Comparison of ENCODE assay signal across 1 cellular context in the genomic region with DNA sequence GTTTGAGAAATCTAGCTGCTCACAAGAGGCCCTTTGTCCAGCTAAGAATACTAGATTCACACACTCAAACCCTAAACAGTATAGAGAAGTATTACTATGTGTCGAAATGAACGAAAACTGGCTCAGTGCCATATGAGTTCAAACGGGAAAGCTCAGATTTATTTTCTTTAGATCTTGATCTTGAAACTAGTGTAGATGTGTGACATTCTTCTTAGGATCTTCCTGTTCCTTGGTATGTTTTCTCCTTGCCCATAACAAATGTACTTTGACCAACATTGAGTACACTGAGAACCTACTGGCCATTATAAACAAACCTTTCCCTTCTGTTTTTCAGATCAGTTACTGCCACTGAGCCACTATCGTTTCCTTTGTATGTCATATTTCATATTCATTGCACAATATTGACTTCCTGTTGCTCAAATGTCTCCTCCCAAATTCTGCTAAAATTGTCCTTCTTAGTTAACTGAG.
TF ChIP-seq lines count a peak whose summit lies in the region.

No MANE protein-coding gene starts in this region.

TF ChIP-seq in HepG2, 621 proteins besides CTCF, POLR2A, EP300 and RAD21 (continued from another document and continues in another):
- TF ChIP-seq, protein P1, sequence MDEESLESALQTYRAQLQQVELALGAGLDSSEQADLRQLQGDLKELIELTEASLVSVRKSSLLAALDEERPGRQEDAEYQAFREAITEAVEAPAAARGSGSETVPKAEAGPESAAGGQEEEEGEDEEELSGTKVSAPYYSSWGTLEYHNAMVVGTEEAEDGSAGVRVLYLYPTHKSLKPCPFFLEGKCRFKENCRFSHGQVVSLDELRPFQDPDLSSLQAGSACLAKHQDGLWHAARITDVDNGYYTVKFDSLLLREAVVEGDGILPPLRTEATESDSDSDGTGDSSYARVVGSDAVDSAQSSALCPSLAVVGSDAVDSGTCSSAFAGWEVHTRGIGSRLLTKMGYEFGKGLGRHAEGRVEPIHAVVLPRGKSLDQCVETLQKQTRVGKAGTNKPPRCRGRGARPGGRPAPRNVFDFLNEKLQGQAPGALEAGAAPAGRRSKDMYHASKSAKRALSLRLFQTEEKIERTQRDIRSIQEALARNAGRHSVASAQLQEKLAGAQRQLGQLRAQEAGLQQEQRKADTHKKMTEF (CRISPR knock-in tag; IDR thresholded peaks at IDR 0.05) = peak; percentile 71
- TF ChIP-seq SOX6 (IDR thresholded peaks at IDR 0.05) = no peak
- TF ChIP-seq SOX6 (CRISPR knock-in tag; IDR thresholded peaks at IDR 0.05) = peak; percentile 87
- no peak for TF ChIP-seq MEIS1 (CRISPR knock-in tag; IDR thresholded peaks at IDR 0.05; ENCODE audit: borderline replicate concordance)
- no peak for TF ChIP-seq TSC22D2 (CRISPR knock-in tag; IDR thresholded peaks at IDR 0.05; ENCODE audit: borderline replicate concordance)
- TF ChIP-seq RCOR2 (CRISPR knock-in tag; IDR thresholded peaks at IDR 0.05) = peak; percentile 87
- 0 out of 2 replicates have a peak, but pooled peaks have one; percentile 42 for TF ChIP-seq ZNF670 (CRISPR knock-in tag; IDR thresholded peaks at IDR 0.05; ENCODE audit: borderline replicate concordance)
- no peak for TF ChIP-seq SMYD3 (CRISPR knock-in tag; IDR thresholded peaks at IDR 0.05)
- peak; percentile 74 for TF ChIP-seq CREM (IDR thresholded peaks at IDR 0.05)
- TF ChIP-seq CREM (CRISPR knock-in tag; IDR thresholded peaks at IDR 0.05) = no peak
- TF ChIP-seq, protein P2, sequence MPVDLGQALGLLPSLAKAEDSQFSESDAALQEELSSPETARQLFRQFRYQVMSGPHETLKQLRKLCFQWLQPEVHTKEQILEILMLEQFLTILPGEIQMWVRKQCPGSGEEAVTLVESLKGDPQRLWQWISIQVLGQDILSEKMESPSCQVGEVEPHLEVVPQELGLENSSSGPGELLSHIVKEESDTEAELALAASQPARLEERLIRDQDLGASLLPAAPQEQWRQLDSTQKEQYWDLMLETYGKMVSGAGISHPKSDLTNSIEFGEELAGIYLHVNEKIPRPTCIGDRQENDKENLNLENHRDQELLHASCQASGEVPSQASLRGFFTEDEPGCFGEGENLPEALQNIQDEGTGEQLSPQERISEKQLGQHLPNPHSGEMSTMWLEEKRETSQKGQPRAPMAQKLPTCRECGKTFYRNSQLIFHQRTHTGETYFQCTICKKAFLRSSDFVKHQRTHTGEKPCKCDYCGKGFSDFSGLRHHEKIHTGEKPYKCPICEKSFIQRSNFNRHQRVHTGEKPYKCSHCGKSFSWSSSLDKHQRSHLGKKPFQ (CRISPR knock-in tag; IDR thresholded peaks at IDR 0.05; ENCODE audit: insufficient replicate concordance) = no peak
- peak; percentile 31; the same call in 1 of the 2 replicates for TF ChIP-seq ZNF772 (CRISPR knock-in tag; IDR thresholded peaks at IDR 0.05)
- peak; percentile 44 for TF ChIP-seq SAP130 (CRISPR knock-in tag; IDR thresholded peaks at IDR 0.05; ENCODE audit: low read depth)
- peak; percentile 85 for TF ChIP-seq NFIC (IDR thresholded peaks at IDR 0.05; ENCODE audit: low read length)
- no peak; the same call in 1 of the 2 replicates for TF ChIP-seq ZNF460 (CRISPR knock-in tag; IDR thresholded peaks at IDR 0.05; ENCODE audit: borderline replicate concordance)
- peak; percentile 98 for TF ChIP-seq CEBPG (CRISPR knock-in tag; IDR thresholded peaks at IDR 0.05)
- 0 out of 2 replicates have a peak, but pooled peaks have one; percentile 42 for TF ChIP-seq TBX2 (CRISPR knock-in tag; IDR thresholded peaks at IDR 0.05; ENCODE audit: borderline replicate concordance)
- no peak for TF ChIP-seq FOXM1 (CRISPR knock-in tag; IDR thresholded peaks at IDR 0.05)
- 0 out of 2 replicates have a peak, but pooled peaks have one; percentile 22 for TF ChIP-seq KLF6 (CRISPR knock-in tag; IDR thresholded peaks at IDR 0.05)
- peak; percentile 50; the same call in 1 of the 2 replicates for TF ChIP-seq FOXO1 (CRISPR knock-in tag; IDR thresholded peaks at IDR 0.05)
- TF ChIP-seq, protein P3, sequence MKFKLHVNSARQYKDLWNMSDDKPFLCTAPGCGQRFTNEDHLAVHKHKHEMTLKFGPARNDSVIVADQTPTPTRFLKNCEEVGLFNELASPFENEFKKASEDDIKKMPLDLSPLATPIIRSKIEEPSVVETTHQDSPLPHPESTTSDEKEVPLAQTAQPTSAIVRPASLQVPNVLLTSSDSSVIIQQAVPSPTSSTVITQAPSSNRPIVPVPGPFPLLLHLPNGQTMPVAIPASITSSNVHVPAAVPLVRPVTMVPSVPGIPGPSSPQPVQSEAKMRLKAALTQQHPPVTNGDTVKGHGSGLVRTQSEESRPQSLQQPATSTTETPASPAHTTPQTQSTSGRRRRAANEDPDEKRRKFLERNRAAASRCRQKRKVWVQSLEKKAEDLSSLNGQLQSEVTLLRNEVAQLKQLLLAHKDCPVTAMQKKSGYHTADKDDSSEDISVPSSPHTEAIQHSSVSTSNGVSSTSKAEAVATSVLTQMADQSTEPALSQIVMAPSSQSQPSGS (CRISPR knock-in tag; IDR thresholded peaks at IDR 0.05) = peak; percentile 61; the same call in 1 of the 2 replicates
- no peak for TF ChIP-seq ZNF672 (CRISPR knock-in tag; IDR thresholded peaks at IDR 0.05)
- peak; percentile 79; the same call in 1 of the 2 replicates for TF ChIP-seq HMG20A (CRISPR knock-in tag; IDR thresholded peaks at IDR 0.05; ENCODE audit: borderline replicate concordance)
- TF ChIP-seq, protein P4, sequence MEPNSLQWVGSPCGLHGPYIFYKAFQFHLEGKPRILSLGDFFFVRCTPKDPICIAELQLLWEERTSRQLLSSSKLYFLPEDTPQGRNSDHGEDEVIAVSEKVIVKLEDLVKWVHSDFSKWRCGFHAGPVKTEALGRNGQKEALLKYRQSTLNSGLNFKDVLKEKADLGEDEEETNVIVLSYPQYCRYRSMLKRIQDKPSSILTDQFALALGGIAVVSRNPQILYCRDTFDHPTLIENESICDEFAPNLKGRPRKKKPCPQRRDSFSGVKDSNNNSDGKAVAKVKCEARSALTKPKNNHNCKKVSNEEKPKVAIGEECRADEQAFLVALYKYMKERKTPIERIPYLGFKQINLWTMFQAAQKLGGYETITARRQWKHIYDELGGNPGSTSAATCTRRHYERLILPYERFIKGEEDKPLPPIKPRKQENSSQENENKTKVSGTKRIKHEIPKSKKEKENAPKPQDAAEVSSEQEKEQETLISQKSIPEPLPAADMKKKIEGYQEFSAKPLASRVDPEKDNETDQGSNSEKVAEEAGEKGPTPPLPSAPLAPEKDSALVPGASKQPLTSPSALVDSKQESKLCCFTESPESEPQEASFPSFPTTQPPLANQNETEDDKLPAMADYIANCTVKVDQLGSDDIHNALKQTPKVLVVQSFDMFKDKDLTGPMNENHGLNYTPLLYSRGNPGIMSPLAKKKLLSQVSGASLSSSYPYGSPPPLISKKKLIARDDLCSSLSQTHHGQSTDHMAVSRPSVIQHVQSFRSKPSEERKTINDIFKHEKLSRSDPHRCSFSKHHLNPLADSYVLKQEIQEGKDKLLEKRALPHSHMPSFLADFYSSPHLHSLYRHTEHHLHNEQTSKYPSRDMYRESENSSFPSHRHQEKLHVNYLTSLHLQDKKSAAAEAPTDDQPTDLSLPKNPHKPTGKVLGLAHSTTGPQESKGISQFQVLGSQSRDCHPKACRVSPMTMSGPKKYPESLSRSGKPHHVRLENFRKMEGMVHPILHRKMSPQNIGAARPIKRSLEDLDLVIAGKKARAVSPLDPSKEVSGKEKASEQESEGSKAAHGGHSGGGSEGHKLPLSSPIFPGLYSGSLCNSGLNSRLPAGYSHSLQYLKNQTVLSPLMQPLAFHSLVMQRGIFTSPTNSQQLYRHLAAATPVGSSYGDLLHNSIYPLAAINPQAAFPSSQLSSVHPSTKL (CRISPR knock-in tag; IDR thresholded peaks at IDR 0.05) = peak; percentile 95
- TF ChIP-seq ESRRA (CRISPR knock-in tag; IDR thresholded peaks at IDR 0.05; ENCODE audit: low read depth) = 0 out of 2 replicates have a peak, but pooled peaks have one; percentile 30
- TF ChIP-seq KAT7 (CRISPR knock-in tag; IDR thresholded peaks at IDR 0.05; ENCODE audit: borderline replicate concordance) = peak; percentile 71; the same call in 1 of the 2 replicates
- TF ChIP-seq TBL1XR1 (IDR thresholded peaks at IDR 0.05; ENCODE audit: borderline replicate concordance, low read length, partially characterized antibody) = no peak
- TF ChIP-seq, protein P5, sequence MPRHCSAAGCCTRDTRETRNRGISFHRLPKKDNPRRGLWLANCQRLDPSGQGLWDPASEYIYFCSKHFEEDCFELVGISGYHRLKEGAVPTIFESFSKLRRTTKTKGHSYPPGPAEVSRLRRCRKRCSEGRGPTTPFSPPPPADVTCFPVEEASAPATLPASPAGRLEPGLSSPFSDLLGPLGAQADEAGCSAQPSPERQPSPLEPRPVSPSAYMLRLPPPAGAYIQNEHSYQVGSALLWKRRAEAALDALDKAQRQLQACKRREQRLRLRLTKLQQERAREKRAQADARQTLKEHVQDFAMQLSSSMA (CRISPR knock-in tag; IDR thresholded peaks at IDR 0.05) = no peak
- peak; percentile 28; the same call in 1 of the 2 replicates for TF ChIP-seq SIX4 (CRISPR knock-in tag; IDR thresholded peaks at IDR 0.05)
- peak; percentile 60; the same call in 1 of the 2 replicates for TF ChIP-seq MED1 (CRISPR knock-in tag; IDR thresholded peaks at IDR 0.05)
- no peak for TF ChIP-seq FOXA1 (IDR thresholded peaks at IDR 0.05)
- peak; percentile 36; the same call in 1 of the 2 replicates for TF ChIP-seq FOXA1 (CRISPR knock-in tag; IDR thresholded peaks at IDR 0.05)
- peak; percentile 74 for TF ChIP-seq SOX5 (CRISPR knock-in tag; IDR thresholded peaks at IDR 0.05; ENCODE audit: borderline replicate concordance)
- TF ChIP-seq, protein P6, sequence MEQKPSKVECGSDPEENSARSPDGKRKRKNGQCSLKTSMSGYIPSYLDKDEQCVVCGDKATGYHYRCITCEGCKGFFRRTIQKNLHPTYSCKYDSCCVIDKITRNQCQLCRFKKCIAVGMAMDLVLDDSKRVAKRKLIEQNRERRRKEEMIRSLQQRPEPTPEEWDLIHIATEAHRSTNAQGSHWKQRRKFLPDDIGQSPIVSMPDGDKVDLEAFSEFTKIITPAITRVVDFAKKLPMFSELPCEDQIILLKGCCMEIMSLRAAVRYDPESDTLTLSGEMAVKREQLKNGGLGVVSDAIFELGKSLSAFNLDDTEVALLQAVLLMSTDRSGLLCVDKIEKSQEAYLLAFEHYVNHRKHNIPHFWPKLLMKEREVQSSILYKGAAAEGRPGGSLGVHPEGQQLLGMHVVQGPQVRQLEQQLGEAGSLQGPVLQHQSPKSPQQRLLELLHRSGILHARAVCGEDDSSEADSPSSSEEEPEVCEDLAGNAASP (CRISPR knock-in tag; IDR thresholded peaks at IDR 0.05; ENCODE audit: borderline replicate concordance) = peak; percentile 8; the same call in 1 of the 2 replicates
- TF ChIP-seq ZNF563 (CRISPR knock-in tag; IDR thresholded peaks at IDR 0.05) = no peak
- TF ChIP-seq HDAC1 (CRISPR knock-in tag; IDR thresholded peaks at IDR 0.05) = peak; percentile 66
- TF ChIP-seq, protein P7, sequence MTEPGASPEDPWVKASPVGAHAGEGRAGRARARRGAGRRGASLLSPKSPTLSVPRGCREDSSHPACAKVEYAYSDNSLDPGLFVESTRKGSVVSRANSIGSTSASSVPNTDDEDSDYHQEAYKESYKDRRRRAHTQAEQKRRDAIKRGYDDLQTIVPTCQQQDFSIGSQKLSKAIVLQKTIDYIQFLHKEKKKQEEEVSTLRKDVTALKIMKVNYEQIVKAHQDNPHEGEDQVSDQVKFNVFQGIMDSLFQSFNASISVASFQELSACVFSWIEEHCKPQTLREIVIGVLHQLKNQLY (CRISPR knock-in tag; IDR thresholded peaks at IDR 0.05) = 0 out of 2 replicates have a peak, but pooled peaks have one; percentile 19
- no peak for TF ChIP-seq ZNF543 (CRISPR knock-in tag; IDR thresholded peaks at IDR 0.05)
- no peak for TF ChIP-seq TEAD2 (CRISPR knock-in tag; IDR thresholded peaks at IDR 0.05)
- 0 out of 2 replicates have a peak, but pooled peaks have one; percentile 44 for TF ChIP-seq MEF2D (CRISPR knock-in tag; IDR thresholded peaks at IDR 0.05)
- peak; percentile 14; the same call in 1 of the 2 replicates for TF ChIP-seq MIER3 (CRISPR knock-in tag; IDR thresholded peaks at IDR 0.05; ENCODE audit: borderline replicate concordance)
- TF ChIP-seq, protein P8, sequence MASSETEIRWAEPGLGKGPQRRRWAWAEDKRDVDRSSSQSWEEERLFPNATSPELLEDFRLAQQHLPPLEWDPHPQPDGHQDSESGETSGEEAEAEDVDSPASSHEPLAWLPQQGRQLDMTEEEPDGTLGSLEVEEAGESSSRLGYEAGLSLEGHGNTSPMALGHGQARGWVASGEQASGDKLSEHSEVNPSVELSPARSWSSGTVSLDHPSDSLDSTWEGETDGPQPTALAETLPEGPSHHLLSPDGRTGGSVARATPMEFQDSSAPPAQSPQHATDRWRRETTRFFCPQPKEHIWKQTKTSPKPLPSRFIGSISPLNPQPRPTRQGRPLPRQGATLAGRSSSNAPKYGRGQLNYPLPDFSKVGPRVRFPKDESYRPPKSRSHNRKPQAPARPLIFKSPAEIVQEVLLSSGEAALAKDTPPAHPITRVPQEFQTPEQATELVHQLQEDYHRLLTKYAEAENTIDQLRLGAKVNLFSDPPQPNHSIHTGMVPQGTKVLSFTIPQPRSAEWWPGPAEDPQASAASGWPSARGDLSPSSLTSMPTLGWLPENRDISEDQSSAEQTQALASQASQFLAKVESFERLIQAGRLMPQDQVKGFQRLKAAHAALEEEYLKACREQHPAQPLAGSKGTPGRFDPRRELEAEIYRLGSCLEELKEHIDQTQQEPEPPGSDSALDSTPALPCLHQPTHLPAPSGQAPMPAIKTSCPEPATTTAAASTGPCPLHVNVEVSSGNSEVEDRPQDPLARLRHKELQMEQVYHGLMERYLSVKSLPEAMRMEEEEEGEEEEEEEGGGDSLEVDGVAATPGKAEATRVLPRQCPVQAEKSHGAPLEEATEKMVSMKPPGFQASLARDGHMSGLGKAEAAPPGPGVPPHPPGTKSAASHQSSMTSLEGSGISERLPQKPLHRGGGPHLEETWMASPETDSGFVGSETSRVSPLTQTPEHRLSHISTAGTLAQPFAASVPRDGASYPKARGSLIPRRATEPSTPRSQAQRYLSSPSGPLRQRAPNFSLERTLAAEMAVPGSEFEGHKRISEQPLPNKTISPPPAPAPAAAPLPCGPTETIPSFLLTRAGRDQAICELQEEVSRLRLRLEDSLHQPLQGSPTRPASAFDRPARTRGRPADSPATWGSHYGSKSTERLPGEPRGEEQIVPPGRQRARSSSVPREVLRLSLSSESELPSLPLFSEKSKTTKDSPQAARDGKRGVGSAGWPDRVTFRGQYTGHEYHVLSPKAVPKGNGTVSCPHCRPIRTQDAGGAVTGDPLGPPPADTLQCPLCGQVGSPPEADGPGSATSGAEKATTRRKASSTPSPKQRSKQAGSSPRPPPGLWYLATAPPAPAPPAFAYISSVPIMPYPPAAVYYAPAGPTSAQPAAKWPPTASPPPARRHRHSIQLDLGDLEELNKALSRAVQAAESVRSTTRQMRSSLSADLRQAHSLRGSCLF (CRISPR knock-in tag; IDR thresholded peaks at IDR 0.05; ENCODE audit: borderline replicate concordance) = no peak
- peak; percentile 74 for TF ChIP-seq SP5 (CRISPR knock-in tag; IDR thresholded peaks at IDR 0.05; ENCODE audit: borderline replicate concordance, low read depth)
- no peak for TF ChIP-seq SOX13 (IDR thresholded peaks at IDR 0.05)
- peak in 1 of 2 experiments; percentile 88; a peak in 2 of 4 replicates for TF ChIP-seq SOX13 (CRISPR knock-in tag; conservative IDR thresholded peaks at IDR 0.05 in 1 of 2, IDR thresholded peaks at IDR 0.05 in 1 of 2)
- TF ChIP-seq ERF (CRISPR knock-in tag; IDR thresholded peaks at IDR 0.05) = 0 out of 2 replicates have a peak, but pooled peaks have one; percentile 44
- 0 out of 2 replicates have a peak, but pooled peaks have one; percentile 14 for TF ChIP-seq TAF1 (CRISPR knock-in tag; IDR thresholded peaks at IDR 0.05)
- TF ChIP-seq ELF3 (CRISPR knock-in tag; IDR thresholded peaks at IDR 0.05) = peak; percentile 57; the same call in 1 of the 2 replicates
- no peak for TF ChIP-seq GABPA (IDR thresholded peaks at IDR 0.05; ENCODE audit: low read depth, low read length)
- peak; percentile 44; the same call in 1 of the 2 replicates for TF ChIP-seq GABPA (CRISPR knock-in tag; IDR thresholded peaks at IDR 0.05; ENCODE audit: low read depth)
- peak in 1 of 2 experiments; percentile 32; a peak in 1 of 4 replicates for TF ChIP-seq KLF16 (CRISPR knock-in tag; IDR thresholded peaks at IDR 0.05)
